Comparison of ENCODE assay signal across 25 cellular contexts in genomic region chr6:102994866-102995265, GRCh38.
"Had no signal": no experiment of that assay in that cellular context is flagged by ENCODE, and none has a peak within 500 bp of the region (broad histone marks: within the 10 kb centered on the region; RNA-seq: fewer than 3 reads in every experiment).

No MANE protein-coding gene starts in this region.

- ATAC-seq: stimulated activated effector memory CD8-positive, alpha-beta T cell treated with anti-CD3 and anti-CD28 coated beads, Interleukin-12 subunit alpha, Interleukin-12 subunit beta, amount 100 ng/mL, for 72 hours; stimulated activated memory B cell treated with anti-CD40 and anti-IgM and Interleukin-4, amounts not matched to agents 10 μg/mL and 1 μg/mL and 100 μg/mL, for 72 hours; stimulated activated naive B cell treated with anti-CD40 and anti-IgM and Interleukin-4, amounts not matched to agents 10 μg/mL and 1 μg/mL and 100 μg/mL, for 72 hours; stimulated activated naive CD8-positive, alpha-beta T cell treated with anti-CD3 and anti-CD28 coated beads, Interleukin-15, amount 100 ng/mL, for 72 hours; stimulated activated naive CD8-positive, alpha-beta T cell treated with anti-CD3 and anti-CD28 coated beads, Interleukin-15, Interleukin-2, amounts not matched to agents 100 U/mL and 50 U/mL, for 24 hours; upper lobe of right lung had no signal

- H3K27me3 ChIP-seq: stomach, suprapubic skin, testis, thyroid gland, tibial artery, tibial nerve, transverse colon, upper lobe of left lung, upper lobe of right lung, uterus, vagina had no signal

- H3K36me3 ChIP-seq: stomach, suprapubic skin, thoracic aorta, thyroid gland, tibial artery, tibial nerve, transverse colon, upper lobe of left lung, upper lobe of right lung, uterus, vagina had no signal

- H3K9me3 ChIP-seq: suprapubic skin, testis, thoracic aorta, thyroid gland, tibial artery, tibial nerve, transverse colon, upper lobe of left lung, upper lobe of right lung, uterus, vagina had no signal

- H3K27ac ChIP-seq: stomach, suprapubic skin, testis, thoracic aorta, thyroid gland, tibial artery, tibial nerve, transverse colon, upper lobe of left lung, upper lobe of right lung, uterus, vagina had no signal

- H3K4me1 ChIP-seq: stomach, suprapubic skin, thyroid gland, tibial artery, tibial nerve, transverse colon, upper lobe of left lung, upper lobe of right lung, uterus, vagina had no signal

- DNase-seq: stimulated activated CD4-positive, alpha-beta T cell treated with anti-CD3 and anti-CD28 coated beads, Interleukin-2, amount 100 ng/mL, for 48 hours; stimulated activated CD4-positive, alpha-beta T cell treated with anti-CD3 and anti-CD28 coated beads, Interleukin-4, amount 100 ng/mL, for 1 hour; stimulated activated CD4-positive, alpha-beta T cell treated with anti-CD3 and anti-CD28 coated beads, Interleukin-4, amount 100 ng/mL, for 24 hours; stimulated activated CD4-positive, alpha-beta T cell treated with anti-CD3 and anti-CD28 coated beads, Interleukin-4, amount 100 ng/mL, for 4 hours; stimulated activated CD8-positive, alpha-beta memory T cell treated with anti-CD3 and anti-CD28 coated beads, Interleukin-4, amount 100 ng/mL, for 48 hours; stimulated activated naive B cell treated with anti-CD40 and anti-IgM and Interleukin-4, amounts not matched to agents 10 μg/mL and 1 μg/mL and 100 μg/mL, for 72 hours; stimulated activated naive CD4-positive, alpha-beta T cell; stimulated activated naive CD4-positive, alpha-beta T cell treated with Interleukin-2 at 50 U/mL for 16 hours; stimulated activated naive CD8-positive, alpha-beta T cell treated with anti-CD3 and anti-CD28 coated beads, Interleukin-15, amount 100 ng/mL, for 72 hours; stimulated activated naive CD8-positive, alpha-beta T cell treated with anti-CD3 and anti-CD28 coated beads, Interleukin-15, Interleukin-2, amounts not matched to agents 100 U/mL and 50 U/mL, for 24 hours; stomach; substantia nigra; testis; thyroid gland; tibial artery; transverse colon; upper lobe of left lung; upper lobe of right lung; uterus had no signal

- H3K4me3 ChIP-seq: stomach, suprapubic skin, testis, thoracic aorta, thyroid gland, tibial artery, tibial nerve, transverse colon, upper lobe of left lung, upper lobe of right lung, uterus, vagina had no signal
